In genomic region chr16:2520097-2520783, GRCh38 we compare ENCODE assay signal across 8 cellular contexts. TPM values are rescaled to one million over a fixed set of nuclear protein-coding genes. Genes with fewer than 3 reads are reported as not detected.
A peak's percentile ranks its signal among the peaks of the same experiment; 100 is the strongest.
DNase-seq lines count a peak whose midpoint lies in the region; ATAC-seq and TF ChIP-seq lines count a peak whose summit lies in the region.

AMDHD2 (plus strand) TSS chr16:2520371; CDS start chr16:2520459, 88 bp downstream.

- peak within 1 kb of the TSS; percentile 80 for H3K4me3 Mint-ChIP-seq in activated CD4-positive, alpha-beta T cell treated with anti-CD3 and anti-CD28 coated beads for 36 hours

- H3K27me3 Mint-ChIP-seq in activated CD4-positive, alpha-beta T cell treated with anti-CD3 and anti-CD28 coated beads for 36 hours = no peaks in the 10 kb centered on the region

- H3K36me3 Mint-ChIP-seq in activated CD4-positive, alpha-beta T cell treated with anti-CD3 and anti-CD28 coated beads for 36 hours (ENCODE audit: low read depth) = peaks cover 26% of the 10 kb centered on the region

- no peaks in the 10 kb centered on the region for H3K9me3 Mint-ChIP-seq in activated CD4-positive, alpha-beta T cell treated with anti-CD3 and anti-CD28 coated beads for 36 hours (ENCODE audit: low read depth)

- TF ChIP-seq CTCF in choroid plexus epithelial cell (conservative IDR thresholded peaks at IDR 0.05; ENCODE audit: low read depth, low read length) = no peak

- peak within 1 kb of the TSS; percentile 75 for H3K4me3 ChIP-seq in choroid plexus epithelial cell (ENCODE audit: low read depth, low read length)

- peak within 1 kb of the TSS; percentile 89 for H3K27ac Mint-ChIP-seq in activated CD4-positive, alpha-beta T cell treated with anti-CD3 and anti-CD28 coated beads for 36 hours

- CTCF ChIA-PET in activated CD4-positive, alpha-beta T cell treated with anti-CD3 and anti-CD28 coated beads for 36 hours (lab: Charles Lee) = interaction anchor here (0.6 to 2.5 kb wide), 5 partner anchors 8 to 182 kb away, joined by 3 to 11 read pairs (median 3); partner anchors contain the start of gene CEMP1

- peak; percentile 94 for DNase-seq in ELR (ENCODE audit: low read depth)
- DNase-seq in NCI-H510A (lab: John Stamatoyannopoulos, UW) = peak; percentile 83
- DNase-seq in activated CD4-positive, alpha-beta T cell treated with anti-CD3 and anti-CD28 coated beads for 36 hours = peak; percentile 95
- DNase-seq in choroid plexus epithelial cell (ENCODE audit: low read depth) = peak; percentile 94
- DNase-seq in kidney tubule cell (ENCODE audit: low spot score) = peak; percentile 90
- DNase-seq in stimulated activated CD4-positive, alpha-beta T cell treated with anti-CD3 and anti-CD28 coated beads, Interleukin-15, amount 100 ng/mL, for 48 hours (ENCODE audit: low read depth in 2 of 2) = peak; percentile 83 to 86

- peaks cover 52% of the 10 kb centered on the region for H3K4me1 Mint-ChIP-seq in activated CD4-positive, alpha-beta T cell treated with anti-CD3 and anti-CD28 coated beads for 36 hours

- intact Hi-C loops in activated CD4-positive, alpha-beta T cell treated with anti-CD3 and anti-CD28 coated beads for 36 hours (cut with DNase I, micrococcal nuclease) = loop anchor here (1.0 kb wide), 5 partner anchors 11 to 252 kb away; partner anchors contain the start of genes CCNF (in 1 of the 2), CEMP1 (in 1 of the 2) and RNPS1 (in 1 of the 2)

- POLR2A ChIA-PET in activated CD4-positive, alpha-beta T cell treated with anti-CD3 and anti-CD28 coated beads for 36 hours (lab: Charles Lee) = interaction anchor here (0.6 to 1.5 kb wide), 4 partner anchors 9 to 365 kb away, joined by 3 to 8 read pairs (median 4); partner anchors contain the start of genes CEMP1 and TRAF7

- ATAC-seq in HG03139 (IDR thresholded peaks at IDR 0.05; ENCODE audit: unreplicated experiment) = peak; percentile 41
- peak; percentile 77 for ATAC-seq in activated CD4-positive, alpha-beta T cell treated with anti-CD3 and anti-CD28 coated beads for 36 hours
- no peak for ATAC-seq in GM18868 (IDR thresholded peaks at IDR 0.05; ENCODE audit: unreplicated experiment)

RNA-seq across cellular contexts. Expression of gene AMDHD2, which starts in this region (rescaled TPM):
- 10 to 100 TPM; 20.9 to 31.6 TPM for total RNA-seq in activated CD4-positive, alpha-beta T cell treated with anti-CD3 and anti-CD28 coated beads for 36 hours
